8 cellular contexts compared by ENCODE assay signal in genomic region chr9:128648206-128648605, GRCh38. TPM values are rescaled to one million over a fixed set of nuclear protein-coding genes. Genes with fewer than 3 reads are reported as not detected.
A peak's percentile ranks its signal among the peaks of the same experiment; 100 is the strongest.
DNase-seq lines count a peak whose midpoint lies in the region; TF ChIP-seq lines count a peak whose summit lies in the region.
"Not testable (repeated sequence)": the region's sequence is repeated elsewhere in the genome, so short reads cannot be mapped to it uniquely, and the experiment has no call there.

No MANE protein-coding gene starts in this region.

- H3K27ac ChIP-seq in 22Rv1; esophagus muscularis mucosa (replicated peaks in 1 of 4): not testable (repeated sequence)

- peak; percentile 18 for DNase-seq in NOMO-1 treated with DMSO at 0.1 percent for 48 hours (lab: John Stamatoyannopoulos, UW; ENCODE audit: unreplicated experiment)
- peak; percentile 50 to 57 for DNase-seq in activated CD4-positive, alpha-beta T cell treated with anti-CD3 and anti-CD28 coated beads for 24 hours (ENCODE audit: low read depth in 2 of 2)
- peak; percentile 13 to 68 (median 44) for DNase-seq in activated naive CD4-positive, alpha-beta T cell (lab: John Stamatoyannopoulos, UW)
- not testable (repeated sequence) for DNase-seq in esophagus muscularis mucosa (ENCODE audit: extremely low spot score)
- DNase-seq in lung microvascular endothelial cell (ENCODE audit: low read depth in 2 of 2): peak; percentile 66 to 78
- DNase-seq in stimulated activated CD4-positive, alpha-beta T cell treated with anti-CD3 and anti-CD28 coated beads, Interleukin-4, amount 100 ng/mL, for 4 hours: peak; percentile 63 to 65

- not testable (repeated sequence) for TF ChIP-seq EP300 in esophagus muscularis mucosa (IDR thresholded peaks at IDR 0.05)

- intact Hi-C loops in esophagus muscularis mucosa (cut with DNase I): loop anchor here (5.0 kb wide), 1 partner anchor 54 kb away; the partner anchor contains the start of gene PKN3

- not testable (repeated sequence) for TF ChIP-seq POLR2A in esophagus muscularis mucosa (IDR thresholded peaks at IDR 0.05; ENCODE audit: low read depth)

- not testable (repeated sequence) for H3K4me1 ChIP-seq in esophagus muscularis mucosa

- not testable (repeated sequence) for H3K4me3 ChIP-seq in esophagus muscularis mucosa

- not testable (repeated sequence) for H3K36me3 ChIP-seq in esophagus muscularis mucosa

- TF ChIP-seq CTCF in 22Rv1 (IDR thresholded peaks at IDR 0.05) (peak; percentile 35), GM12872 (IDR thresholded peaks at IDR 0.05; ENCODE audit: insufficient read depth, low read depth, low read length) (0 out of 3 replicates have a peak, but pooled peaks have one; percentile 30), esophagus muscularis mucosa (IDR thresholded peaks at IDR 0.05) (peak; percentile 18 to 43 (median 42))

- WGBS in esophagus muscularis mucosa: 83% methylated on average over 1 of the region's 9 CpGs

- H3K9me3 ChIP-seq in esophagus muscularis mucosa: not testable (repeated sequence)

- H3K27me3 ChIP-seq in esophagus muscularis mucosa: not testable (repeated sequence)

RNA-seq across cellular contexts. Expression of gene DYNC2I2, which starts 8.4 kb away (rescaled TPM):
- total RNA-seq in esophagus muscularis mucosa (10 to 100 TPM; 27.8 to 54.8 (median 39.2) TPM), lung microvascular endothelial cell (36.3 and 43.6 TPM in 2 replicates)

RNA-seq across cellular contexts. Expression of gene SET, which starts 40.8 kb away (rescaled TPM):
- total RNA-seq in esophagus muscularis mucosa (100 to 1,000 TPM; 170 to 239 (median 205) TPM), lung microvascular endothelial cell (308 and 320 TPM in 2 replicates)

RNA-seq across cellular contexts. Expression of gene PKN3, which starts 54.1 kb away (rescaled TPM):
- total RNA-seq in esophagus muscularis mucosa (1 to 10 TPM; 4.0 to 10.0 (median 7.6) TPM), lung microvascular endothelial cell (8.1 and 8.9 TPM in 2 replicates)
